ENCODE assay signal across 30 cellular contexts in genomic region chr20:24616258-24617079, GRCh38.
"Had no signal": no experiment of that assay in that cellular context is flagged by ENCODE, and none has a peak within 500 bp of the region (broad histone marks: within the 10 kb centered on the region; RNA-seq: fewer than 3 reads in every experiment).

No MANE protein-coding gene starts in this region.

- H3K4me3 ChIP-seq: adrenal gland, ascending aorta, dorsolateral prefrontal cortex, hepatocyte, lower lobe of right lung, mucosa of descending colon, sigmoid colon, smooth muscle cell, thoracic aorta, upper lobe of left lung had no signal

- H2AFZ ChIP-seq: hepatocyte had no signal

- H3K9me3 ChIP-seq: adrenal gland, ascending aorta, lower lobe of right lung, mucosa of descending colon, sigmoid colon, thoracic aorta, upper lobe of left lung had no signal

- H3K27ac ChIP-seq: adrenal gland, ascending aorta, brain microvascular endothelial cell, hepatocyte, lower lobe of right lung, sigmoid colon, thoracic aorta, upper lobe of left lung, WERI-Rb-1 had no signal

- H3K27me3 Mint-ChIP-seq: activated naive CD8-positive, alpha-beta T cell had no signal

- H3K79me2 ChIP-seq: hepatocyte had no signal

- H3K36me3 Mint-ChIP-seq: activated naive CD8-positive, alpha-beta T cell; immature natural killer cell; stimulated activated naive B cell treated with anti-CD40 and anti-IgM and Interleukin-4, amounts not matched to agents 10 μg/mL and 1 μg/mL and 100 μg/mL, for 72 hours had no signal

- H3K4me3 Mint-ChIP-seq: activated naive CD8-positive, alpha-beta T cell; activated T-cell treated with anti-CD3 and anti-CD28 coated beads, Interleukin-2, amount 50 U/mL, for 24 hours; effector memory CD8-positive, alpha-beta T cell; immature natural killer cell; stimulated activated naive B cell treated with anti-CD40 and anti-IgM and Interleukin-4, amounts not matched to agents 10 μg/mL and 1 μg/mL and 100 μg/mL, for 72 hours had no signal

- H3K9me3 Mint-ChIP-seq: activated T-cell treated with anti-CD3 and anti-CD28 coated beads, Interleukin-2, amount 50 U/mL, for 24 hours; activated T-helper 2 cell treated with anti-CD3 and anti-CD28 coated beads, Interferon-gamma antibody, Interleukin-2, Interleukin-4, amounts not matched to agents 10 μg/mL and 5 μg/mL and 100 μg/mL, durations not matched to agents 14 hours and 24 hours and 36 hours; effector memory CD8-positive, alpha-beta T cell; immature natural killer cell; stimulated activated naive B cell treated with anti-CD40 and anti-IgM and Interleukin-4, amounts not matched to agents 10 μg/mL and 1 μg/mL and 100 μg/mL, for 72 hours had no signal

- H3K4me1 Mint-ChIP-seq: immature natural killer cell had no signal

- H3K4me1 ChIP-seq: adrenal gland, ascending aorta, lower lobe of right lung, sigmoid colon, upper lobe of left lung had no signal

- H3K27ac Mint-ChIP-seq: activated naive CD8-positive, alpha-beta T cell; activated T-cell treated with anti-CD3 and anti-CD28 coated beads, Interleukin-2, amount 50 U/mL, for 24 hours; activated T-helper 2 cell treated with anti-CD3 and anti-CD28 coated beads, Interferon-gamma antibody, Interleukin-2, Interleukin-4, amounts not matched to agents 10 μg/mL and 5 μg/mL and 100 μg/mL, durations not matched to agents 14 hours and 24 hours and 36 hours; effector memory CD8-positive, alpha-beta T cell; immature natural killer cell; stimulated activated naive B cell treated with anti-CD40 and anti-IgM and Interleukin-4, amounts not matched to agents 10 μg/mL and 1 μg/mL and 100 μg/mL, for 72 hours had no signal

- H3K4me2 ChIP-seq: hepatocyte, smooth muscle cell had no signal

- H3K27me3 ChIP-seq: adrenal gland, ascending aorta, brain microvascular endothelial cell, dorsolateral prefrontal cortex, hepatocyte, upper lobe of left lung had no signal

- DNase-seq: activated CD4-positive, alpha-beta T cell treated with anti-CD3 and anti-CD28 coated beads for 1 hour; activated CD8-positive, alpha-beta memory T cell treated with anti-CD3 and anti-CD28 coated beads, Interleukin-2, amount 50 U/mL, for 4 hours; activated naive CD4-positive, alpha-beta T cell; activated T-cell treated with anti-CD3 and anti-CD28 coated beads, Interleukin-2, amount 50 U/mL, for 24 hours; adrenal gland; brain microvascular endothelial cell; caudate nucleus; dorsolateral prefrontal cortex; effector memory CD8-positive, alpha-beta T cell; glutamatergic neuron; immature natural killer cell; lower lobe of right lung; mesendoderm; mucosa of descending colon; occipital lobe; posterior cingulate gyrus; sigmoid colon; stimulated activated CD4-positive, alpha-beta T cell treated with anti-CD3 and anti-CD28 coated beads, Interleukin-2, amount 100 ng/mL, for 48 hours; stimulated activated CD8-positive, alpha-beta memory T cell treated with anti-CD3 and anti-CD28 coated beads, Interleukin-4, amount 100 ng/mL, for 48 hours; stimulated activated naive B cell treated with anti-CD40 and anti-IgM and Interleukin-4, amounts not matched to agents 10 μg/mL and 1 μg/mL and 100 μg/mL, for 72 hours; WERI-Rb-1 had no signal

- ATAC-seq: effector memory CD8-positive, alpha-beta T cell; esophagus mucosa; left lobe of liver; lower lobe of right lung; mucosa of descending colon; stimulated activated naive B cell treated with anti-CD40 and anti-IgM and Interleukin-4, amounts not matched to agents 10 μg/mL and 1 μg/mL and 100 μg/mL, for 72 hours had no signal

- H3K36me3 ChIP-seq: adrenal gland, ascending aorta, brain microvascular endothelial cell, lower lobe of right lung, sigmoid colon, thoracic aorta, upper lobe of left lung, WERI-Rb-1 had no signal
